35 cellular contexts compared by ENCODE assay signal in genomic region chr2:121442889-121443288, GRCh38.
"Had no signal": no experiment of that assay in that cellular context is flagged by ENCODE, and none has a peak within 500 bp of the region (broad histone marks: within the 10 kb centered on the region; RNA-seq: fewer than 3 reads in every experiment).

No MANE protein-coding gene starts in this region.

- FAIRE-seq: colon, endometrium, endothelial cell of umbilical vein had no signal

- H3K4me1 Mint-ChIP-seq: activated CD4-positive, alpha-beta T cell treated with anti-CD3 and anti-CD28 coated beads for 36 hours; activated CD4-positive, alpha-beta T cell treated with anti-CD3 and anti-CD28 coated beads, Interleukin-2, amount 10 ng/mL, durations not matched to agents 7 days and 5 days; activated naive CD4-positive, alpha-beta T cell treated with anti-CD3 and anti-CD28 coated beads, Interleukin-2, amount 50 U/mL, for 24 hours; activated naive CD8-positive, alpha-beta T cell treated with anti-CD3 and anti-CD28 coated beads for 36 hours; activated naive CD8-positive, alpha-beta T cell treated with anti-CD3 and anti-CD28 coated beads, Interleukin-2, amount 50 U/mL, for 24 hours had no signal

- DNase-seq: activated CD4-positive, alpha-beta T cell treated with anti-CD3 and anti-CD28 coated beads for 36 hours; activated CD4-positive, alpha-beta T cell treated with anti-CD3 and anti-CD28 coated beads, Interleukin-2, amount 10 ng/mL, durations not matched to agents 7 days and 5 days; activated CD4-positive, alpha-beta T cell treated with anti-CD3 and anti-CD28 coated beads, Interleukin-2, amount 50 U/mL, for 48 hours; activated CD4-positive, CD25-positive, alpha-beta regulatory T cell; activated CD4-positive, CD25-positive, alpha-beta regulatory T cell treated with anti-CD3 and anti-CD28 coated beads, Interleukin-2, amount 50 U/mL, for 72 hours; activated CD8-positive, alpha-beta memory T cell treated with anti-CD3 and anti-CD28 coated beads, Interleukin-2, amount 10 ng/mL, durations not matched to agents 7 days and 5 days; activated CD8-positive, alpha-beta memory T cell treated with anti-CD3 and anti-CD28 coated beads, Interleukin-2, amount 50 U/mL, for 4 hours; activated CD8-positive, alpha-beta T cell treated with anti-CD3 and anti-CD28 coated beads, Interleukin-2, amount 10 ng/mL, durations not matched to agents 7 days and 5 days; activated effector memory CD4-positive, alpha-beta T cell treated with anti-CD3 and anti-CD28 coated beads, Interleukin-2, amount 50 U/mL, for 16 hours; activated naive CD4-positive, alpha-beta T cell treated with anti-CD3 and anti-CD28 coated beads for 36 hours; activated naive CD8-positive, alpha-beta T cell treated with anti-CD3 and anti-CD28 coated beads for 36 hours; activated naive CD8-positive, alpha-beta T cell treated with anti-CD3 and anti-CD28 coated beads, Interleukin-2, amount 50 U/mL, for 24 hours; activated T-cell treated with anti-CD3 and anti-CD28 coated beads, Interleukin-2, amount 50 U/mL, for 1 hour; activated T-cell treated with anti-CD3 and anti-CD28 coated beads, Interleukin-2, amount 50 U/mL, for 48 hours; adrenal gland; amygdala; aorta; body of pancreas; caudate nucleus; cortex of kidney; dermis blood vessel endothelial cell; effector CD4-positive, alpha-beta T cell; effector memory CD8-positive, alpha-beta T cell; esophagus squamous epithelium; foreskin melanocyte; heart left ventricle; T-helper 2 cell had no signal

- H3K27me3 Mint-ChIP-seq: activated CD4-positive, alpha-beta T cell treated with anti-CD3 and anti-CD28 coated beads for 36 hours; activated CD4-positive, alpha-beta T cell treated with anti-CD3 and anti-CD28 coated beads, Interleukin-2, amount 10 ng/mL, durations not matched to agents 7 days and 5 days; activated CD8-positive, alpha-beta memory T cell treated with anti-CD3 and anti-CD28 coated beads, Interleukin-2, amount 10 ng/mL, durations not matched to agents 7 days and 5 days; activated naive CD4-positive, alpha-beta T cell treated with anti-CD3 and anti-CD28 coated beads, Interleukin-2, amount 50 U/mL, for 24 hours; activated naive CD8-positive, alpha-beta T cell treated with anti-CD3 and anti-CD28 coated beads for 36 hours; activated naive CD8-positive, alpha-beta T cell treated with anti-CD3 and anti-CD28 coated beads, Interleukin-2, amount 50 U/mL, for 24 hours; effector memory CD8-positive, alpha-beta T cell had no signal

- H3K27ac Mint-ChIP-seq: activated CD4-positive, alpha-beta T cell treated with anti-CD3 and anti-CD28 coated beads for 36 hours; activated CD4-positive, alpha-beta T cell treated with anti-CD3 and anti-CD28 coated beads, Interleukin-2, amount 10 ng/mL, durations not matched to agents 7 days and 5 days; activated CD8-positive, alpha-beta memory T cell treated with anti-CD3 and anti-CD28 coated beads, Interleukin-2, amount 10 ng/mL, durations not matched to agents 7 days and 5 days; activated CD8-positive, alpha-beta T cell treated with anti-CD3 and anti-CD28 coated beads, Interleukin-2, amount 10 ng/mL, durations not matched to agents 7 days and 5 days; activated naive CD4-positive, alpha-beta T cell treated with anti-CD3 and anti-CD28 coated beads for 36 hours; activated naive CD4-positive, alpha-beta T cell treated with anti-CD3 and anti-CD28 coated beads, Interleukin-2, amount 50 U/mL, for 24 hours; activated naive CD8-positive, alpha-beta T cell treated with anti-CD3 and anti-CD28 coated beads for 36 hours; activated naive CD8-positive, alpha-beta T cell treated with anti-CD3 and anti-CD28 coated beads, Interleukin-2, amount 50 U/mL, for 24 hours; activated T-helper 1 cell treated with anti-CD3 and anti-CD28 coated beads, Interleukin-12 subunit alpha, Interleukin-12 subunit beta, Interleukin-2, Interleukin-4 antibody, amounts not matched to agents 30 ng/mL and 10 ng/mL and 1 ng/mL, durations not matched to agents 14 hours and 24 hours and 36 hours; activated T-helper 2 cell treated with anti-CD3 and anti-CD28 coated beads, Interferon-gamma antibody, Interleukin-2, Interleukin-4, amounts not matched to agents 10 μg/mL and 5 μg/mL and 100 μg/mL, durations not matched to agents 14 hours and 24 hours and 36 hours had no signal

- H3K4me3 ChIP-seq: adrenal gland, body of pancreas, esophagus squamous epithelium, gastroesophageal sphincter, heart left ventricle had no signal

- H3K4me3 Mint-ChIP-seq: activated CD4-positive, alpha-beta T cell treated with anti-CD3 and anti-CD28 coated beads for 36 hours; activated CD4-positive, alpha-beta T cell treated with anti-CD3 and anti-CD28 coated beads, Interleukin-2, amount 10 ng/mL, durations not matched to agents 7 days and 5 days; activated CD8-positive, alpha-beta memory T cell treated with anti-CD3 and anti-CD28 coated beads, Interleukin-2, amount 10 ng/mL, durations not matched to agents 7 days and 5 days; activated CD8-positive, alpha-beta T cell treated with anti-CD3 and anti-CD28 coated beads, Interleukin-2, amount 10 ng/mL, durations not matched to agents 7 days and 5 days; activated naive CD4-positive, alpha-beta T cell treated with anti-CD3 and anti-CD28 coated beads for 36 hours; activated naive CD4-positive, alpha-beta T cell treated with anti-CD3 and anti-CD28 coated beads, Interleukin-2, amount 50 U/mL, for 24 hours; activated naive CD8-positive, alpha-beta T cell treated with anti-CD3 and anti-CD28 coated beads for 36 hours; activated naive CD8-positive, alpha-beta T cell treated with anti-CD3 and anti-CD28 coated beads, Interleukin-2, amount 50 U/mL, for 24 hours; activated T-helper 1 cell treated with anti-CD3 and anti-CD28 coated beads, Interleukin-12 subunit alpha, Interleukin-12 subunit beta, Interleukin-2, Interleukin-4 antibody, amounts not matched to agents 30 ng/mL and 10 ng/mL and 1 ng/mL, durations not matched to agents 14 hours and 24 hours and 36 hours; effector memory CD8-positive, alpha-beta T cell had no signal

- H3K27me3 ChIP-seq: adrenal gland, body of pancreas, esophagus squamous epithelium, gastroesophageal sphincter, heart left ventricle had no signal

- H3K9me3 ChIP-seq: adrenal gland, body of pancreas, esophagus squamous epithelium, gastroesophageal sphincter, heart left ventricle had no signal

- H3K4me1 ChIP-seq: body of pancreas, esophagus squamous epithelium, gastroesophageal sphincter, heart left ventricle had no signal

- H3K9me3 Mint-ChIP-seq: activated CD4-positive, alpha-beta T cell treated with anti-CD3 and anti-CD28 coated beads, Interleukin-2, amount 10 ng/mL, durations not matched to agents 7 days and 5 days; activated naive CD4-positive, alpha-beta T cell treated with anti-CD3 and anti-CD28 coated beads for 36 hours; activated naive CD4-positive, alpha-beta T cell treated with anti-CD3 and anti-CD28 coated beads, Interleukin-2, amount 50 U/mL, for 24 hours; activated naive CD8-positive, alpha-beta T cell treated with anti-CD3 and anti-CD28 coated beads, Interleukin-2, amount 50 U/mL, for 24 hours; activated T-helper 1 cell treated with anti-CD3 and anti-CD28 coated beads, Interleukin-12 subunit alpha, Interleukin-12 subunit beta, Interleukin-2, Interleukin-4 antibody, amounts not matched to agents 30 ng/mL and 10 ng/mL and 1 ng/mL, durations not matched to agents 14 hours and 24 hours and 36 hours; activated T-helper 2 cell treated with anti-CD3 and anti-CD28 coated beads, Interferon-gamma antibody, Interleukin-2, Interleukin-4, amounts not matched to agents 10 μg/mL and 5 μg/mL and 100 μg/mL, durations not matched to agents 14 hours and 24 hours and 36 hours; effector memory CD8-positive, alpha-beta T cell had no signal

- H3K27ac ChIP-seq: adrenal gland, body of pancreas, epithelial cell of prostate, esophagus squamous epithelium, gastroesophageal sphincter, heart left ventricle had no signal

- ATAC-seq: activated CD4-positive, alpha-beta T cell treated with anti-CD3 and anti-CD28 coated beads for 36 hours; activated CD8-positive, alpha-beta memory T cell treated with anti-CD3 and anti-CD28 coated beads, Interleukin-2, amount 10 ng/mL, durations not matched to agents 7 days and 5 days; activated CD8-positive, alpha-beta T cell treated with anti-CD3 and anti-CD28 coated beads, Interleukin-2, amount 10 ng/mL, durations not matched to agents 7 days and 5 days; activated naive CD8-positive, alpha-beta T cell treated with anti-CD3 and anti-CD28 coated beads, Interleukin-2, amount 50 U/mL, for 24 hours; body of pancreas; effector memory CD8-positive, alpha-beta T cell; gastroesophageal sphincter; heart left ventricle had no signal
